19 cellular contexts compared by ENCODE assay signal in genomic region chr3:65936908-65937638, GRCh38.
A peak's percentile ranks its signal among the peaks of the same experiment; 100 is the strongest.
DNase-seq lines count a peak whose midpoint lies in the region; ATAC-seq and TF ChIP-seq lines count a peak whose summit lies in the region.
"Had no signal": no experiment of that assay in that cellular context is flagged by ENCODE, and none has a peak within 500 bp of the region (broad histone marks: within the 10 kb centered on the region; RNA-seq: fewer than 3 reads in every experiment).

No MANE protein-coding gene starts in this region.

- H3K9me3 ChIP-seq in cardiac muscle cell (ENCODE audit: low read depth): no peaks in the 10 kb centered on the region
- H3K9me3 ChIP-seq in right atrium auricular region: peaks cover 0 to 7% of the 10 kb centered on the region in 2 donors
- no peaks in the 10 kb centered on the region for H3K9me3 ChIP-seq in right lobe of liver
- H3K9me3 ChIP-seq in upper lobe of right lung: no peaks in the 10 kb centered on the region

- H3K27ac ChIP-seq in cardiac muscle cell: peak overlapping the region; percentile 1
- H3K27ac ChIP-seq in right atrium auricular region: peak overlapping the region in 1 of 2 donors; percentile 7
- no peak overlapping the region for H3K27ac ChIP-seq in right lobe of liver
- H3K27ac ChIP-seq in upper lobe of right lung: no peak overlapping the region
- H3K27ac ChIP-seq: KMS-11, PC-9 had no signal

- TF ChIP-seq CTCF in cardiac muscle cell (IDR thresholded peaks at IDR 0.05; ENCODE audit: low read depth, low read length) (no peak), right atrium auricular region (IDR thresholded peaks at IDR 0.05) (no peak), right lobe of liver (IDR thresholded peaks at IDR 0.05) (no peak), upper lobe of right lung (IDR thresholded peaks at IDR 0.05) (no peak)

- TF ChIP-seq POLR2A in right lobe of liver (IDR thresholded peaks at IDR 0.05): no peak

- intact Hi-C loops in right lobe of liver (cut with DNase I): no loop called here
- intact Hi-C loops in upper lobe of right lung (cut with DNase I): no loop called here

- no peak for DNase-seq in cardiac muscle cell (ENCODE audit: low read depth in 1 of 2, low spot score in 1 of 2)
- DNase-seq in right atrium auricular region (ENCODE audit: low spot score): no peak
- peak; percentile 29 for DNase-seq in amniotic epithelial cell (ENCODE audit: low read depth)
- DNase-seq in right lobe of liver: no peak
- DNase-seq in upper lobe of right lung: no peak
- no peak for DNase-seq in SW480 (ENCODE audit: low spot score)
- DNase-seq in foreskin melanocyte: no peak
- no peak for DNase-seq in NCI-H345 (lab: John Stamatoyannopoulos, UW)
- DNase-seq: activated CD4-positive, alpha-beta T cell treated with anti-CD3 and anti-CD28 coated beads, Interleukin-2, amount 50 U/mL, for 48 hours; activated naive CD4-positive, alpha-beta T cell; cerebellar nuclear complex; DMS153; naive thymus-derived CD4-positive, alpha-beta T cell; NCI-H2171 treated with DMSO at 0.1 percent for 48 hours; PC-9; T-helper 17 cell had no signal

- WGBS in right lobe of liver (ENCODE audit: insufficient coverage, low coverage, low lambda C conversion rate, missing lambda C conversion rate): 64% methylated on average over 5 of the region's 5 CpGs

- no peaks in the 10 kb centered on the region for H3K36me3 ChIP-seq in cardiac muscle cell
- no peaks in the 10 kb centered on the region for H3K36me3 ChIP-seq in right atrium auricular region
- H3K36me3 ChIP-seq in right lobe of liver: no peaks in the 10 kb centered on the region
- H3K36me3 ChIP-seq in upper lobe of right lung: no peaks in the 10 kb centered on the region
- H3K36me3 ChIP-seq: uterus had no signal

- H3K4me1 ChIP-seq in cardiac muscle cell (ENCODE audit: low read depth) (peaks cover 6% of the 10 kb centered on the region), right atrium auricular region (peaks cover 0 to 46% of the 10 kb centered on the region in 2 donors), right lobe of liver (peaks cover 0 to 22% (median 0%) of the 10 kb centered on the region in 4 donors), upper lobe of right lung (no peaks in the 10 kb centered on the region)
- H3K4me1 ChIP-seq: uterus had no signal

- H3K4me3 ChIP-seq in cardiac muscle cell: no peak overlapping the region
- no peak overlapping the region for H3K4me3 ChIP-seq in right atrium auricular region
- H3K4me3 ChIP-seq in right lobe of liver: no peak overlapping the region
- no peak overlapping the region for H3K4me3 ChIP-seq in upper lobe of right lung
- H3K4me3 ChIP-seq: PC-9, smooth muscle cell, uterus had no signal

- ATAC-seq in right lobe of liver (peak; percentile 9 to 62 (median 38)), upper lobe of right lung (peak; percentile 56)
- ATAC-seq: naive thymus-derived CD4-positive, alpha-beta T cell; T-helper 17 cell had no signal

- H3K27me3 ChIP-seq in cardiac muscle cell (no peaks in the 10 kb centered on the region), right atrium auricular region (no peaks in the 10 kb centered on the region), right lobe of liver (no peaks in the 10 kb centered on the region), upper lobe of right lung (no peaks in the 10 kb centered on the region)
- H3K27me3 ChIP-seq: uterus had no signal
